In genomic region chr20:16573011-16573965, GRCh38 we compare ENCODE assay signal across 1 cellular context.
TF ChIP-seq lines count a peak whose summit lies in the region.

A gene with protein sequence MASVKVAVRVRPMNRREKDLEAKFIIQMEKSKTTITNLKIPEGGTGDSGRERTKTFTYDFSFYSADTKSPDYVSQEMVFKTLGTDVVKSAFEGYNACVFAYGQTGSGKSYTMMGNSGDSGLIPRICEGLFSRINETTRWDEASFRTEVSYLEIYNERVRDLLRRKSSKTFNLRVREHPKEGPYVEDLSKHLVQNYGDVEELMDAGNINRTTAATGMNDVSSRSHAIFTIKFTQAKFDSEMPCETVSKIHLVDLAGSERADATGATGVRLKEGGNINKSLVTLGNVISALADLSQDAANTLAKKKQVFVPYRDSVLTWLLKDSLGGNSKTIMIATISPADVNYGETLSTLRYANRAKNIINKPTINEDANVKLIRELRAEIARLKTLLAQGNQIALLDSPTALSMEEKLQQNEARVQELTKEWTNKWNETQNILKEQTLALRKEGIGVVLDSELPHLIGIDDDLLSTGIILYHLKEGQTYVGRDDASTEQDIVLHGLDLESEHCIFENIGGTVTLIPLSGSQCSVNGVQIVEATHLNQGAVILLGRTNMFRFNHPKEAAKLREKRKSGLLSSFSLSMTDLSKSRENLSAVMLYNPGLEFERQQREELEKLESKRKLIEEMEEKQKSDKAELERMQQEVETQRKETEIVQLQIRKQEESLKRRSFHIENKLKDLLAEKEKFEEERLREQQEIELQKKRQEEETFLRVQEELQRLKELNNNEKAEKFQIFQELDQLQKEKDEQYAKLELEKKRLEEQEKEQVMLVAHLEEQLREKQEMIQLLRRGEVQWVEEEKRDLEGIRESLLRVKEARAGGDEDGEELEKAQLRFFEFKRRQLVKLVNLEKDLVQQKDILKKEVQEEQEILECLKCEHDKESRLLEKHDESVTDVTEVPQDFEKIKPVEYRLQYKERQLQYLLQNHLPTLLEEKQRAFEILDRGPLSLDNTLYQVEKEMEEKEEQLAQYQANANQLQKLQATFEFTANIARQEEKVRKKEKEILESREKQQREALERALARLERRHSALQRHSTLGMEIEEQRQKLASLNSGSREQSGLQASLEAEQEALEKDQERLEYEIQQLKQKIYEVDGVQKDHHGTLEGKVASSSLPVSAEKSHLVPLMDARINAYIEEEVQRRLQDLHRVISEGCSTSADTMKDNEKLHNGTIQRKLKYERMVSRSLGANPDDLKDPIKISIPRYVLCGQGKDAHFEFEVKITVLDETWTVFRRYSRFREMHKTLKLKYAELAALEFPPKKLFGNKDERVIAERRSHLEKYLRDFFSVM (N-terminal part only) (minus strand): TSS chr20:16573448. CDS start chr20:16573275, 173 bp downstream.

TF ChIP-seq in WTC11, 78 proteins besides CTCF, POLR2A, EP300 and RAD21 (continued from another document and continues in another):
- TF ChIP-seq GTF2I (CRISPR knock-in tag; conservative IDR thresholded peaks at IDR 0.05) (peak; percentile 94), ZNF416 (CRISPR knock-in tag; IDR thresholded peaks at IDR 0.05) (no peak), KAT7 (CRISPR knock-in tag; IDR thresholded peaks at IDR 0.05; ENCODE audit: borderline replicate concordance) (no peak), CBFB (CRISPR knock-in tag; IDR thresholded peaks at IDR 0.05; ENCODE audit: low read depth) (0 out of 2 replicates have a peak, but pooled peaks have one; percentile 75), MXD4 (CRISPR knock-in tag; IDR thresholded peaks at IDR 0.05; ENCODE audit: borderline replicate concordance) (no peak), EMX1 (CRISPR knock-in tag; IDR thresholded peaks at IDR 0.05) (no peak), AFF4 (CRISPR knock-in tag; IDR thresholded peaks at IDR 0.05; ENCODE audit: borderline replicate concordance) (0 out of 2 replicates have a peak, but pooled peaks have one; percentile 48), RORB (CRISPR knock-in tag; IDR thresholded peaks at IDR 0.05) (no peak), ARID4B (CRISPR knock-in tag; IDR thresholded peaks at IDR 0.05; ENCODE audit: borderline replicate concordance) (0 out of 2 replicates have a peak, but pooled peaks have one; percentile 32), PRDM15 (CRISPR knock-in tag; IDR thresholded peaks at IDR 0.05) (peak; percentile 100), ATF2 (CRISPR knock-in tag; IDR thresholded peaks at IDR 0.05; ENCODE audit: borderline replicate concordance, low read depth) (no peak), JUN (CRISPR knock-in tag; IDR thresholded peaks at IDR 0.05) (no peak), ZNF121 (CRISPR knock-in tag; IDR thresholded peaks at IDR 0.05) (peak; percentile 96)
- TF ChIP-seq, protein P1, sequence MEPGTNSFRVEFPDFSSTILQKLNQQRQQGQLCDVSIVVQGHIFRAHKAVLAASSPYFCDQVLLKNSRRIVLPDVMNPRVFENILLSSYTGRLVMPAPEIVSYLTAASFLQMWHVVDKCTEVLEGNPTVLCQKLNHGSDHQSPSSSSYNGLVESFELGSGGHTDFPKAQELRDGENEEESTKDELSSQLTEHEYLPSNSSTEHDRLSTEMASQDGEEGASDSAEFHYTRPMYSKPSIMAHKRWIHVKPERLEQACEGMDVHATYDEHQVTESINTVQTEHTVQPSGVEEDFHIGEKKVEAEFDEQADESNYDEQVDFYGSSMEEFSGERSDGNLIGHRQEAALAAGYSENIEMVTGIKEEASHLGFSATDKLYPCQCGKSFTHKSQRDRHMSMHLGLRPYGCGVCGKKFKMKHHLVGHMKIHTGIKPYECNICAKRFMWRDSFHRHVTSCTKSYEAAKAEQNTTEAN (CRISPR knock-in tag; IDR thresholded peaks at IDR 0.05) = no peak
- TF ChIP-seq, protein P2, sequence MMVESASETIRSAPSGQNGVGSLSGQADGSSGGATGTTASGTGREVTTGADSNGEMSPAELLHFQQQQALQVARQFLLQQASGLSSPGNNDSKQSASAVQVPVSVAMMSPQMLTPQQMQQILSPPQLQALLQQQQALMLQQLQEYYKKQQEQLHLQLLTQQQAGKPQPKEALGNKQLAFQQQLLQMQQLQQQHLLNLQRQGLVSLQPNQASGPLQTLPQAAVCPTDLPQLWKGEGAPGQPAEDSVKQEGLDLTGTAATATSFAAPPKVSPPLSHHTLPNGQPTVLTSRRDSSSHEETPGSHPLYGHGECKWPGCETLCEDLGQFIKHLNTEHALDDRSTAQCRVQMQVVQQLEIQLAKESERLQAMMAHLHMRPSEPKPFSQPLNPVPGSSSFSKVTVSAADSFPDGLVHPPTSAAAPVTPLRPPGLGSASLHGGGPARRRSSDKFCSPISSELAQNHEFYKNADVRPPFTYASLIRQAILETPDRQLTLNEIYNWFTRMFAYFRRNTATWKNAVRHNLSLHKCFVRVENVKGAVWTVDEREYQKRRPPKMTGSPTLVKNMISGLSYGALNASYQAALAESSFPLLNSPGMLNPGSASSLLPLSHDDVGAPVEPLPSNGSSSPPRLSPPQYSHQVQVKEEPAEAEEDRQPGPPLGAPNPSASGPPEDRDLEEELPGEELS (CRISPR knock-in tag; IDR thresholded peaks at IDR 0.05) = peak; percentile 53; the same call in 1 of the 2 replicates
- TF ChIP-seq, protein P3, sequence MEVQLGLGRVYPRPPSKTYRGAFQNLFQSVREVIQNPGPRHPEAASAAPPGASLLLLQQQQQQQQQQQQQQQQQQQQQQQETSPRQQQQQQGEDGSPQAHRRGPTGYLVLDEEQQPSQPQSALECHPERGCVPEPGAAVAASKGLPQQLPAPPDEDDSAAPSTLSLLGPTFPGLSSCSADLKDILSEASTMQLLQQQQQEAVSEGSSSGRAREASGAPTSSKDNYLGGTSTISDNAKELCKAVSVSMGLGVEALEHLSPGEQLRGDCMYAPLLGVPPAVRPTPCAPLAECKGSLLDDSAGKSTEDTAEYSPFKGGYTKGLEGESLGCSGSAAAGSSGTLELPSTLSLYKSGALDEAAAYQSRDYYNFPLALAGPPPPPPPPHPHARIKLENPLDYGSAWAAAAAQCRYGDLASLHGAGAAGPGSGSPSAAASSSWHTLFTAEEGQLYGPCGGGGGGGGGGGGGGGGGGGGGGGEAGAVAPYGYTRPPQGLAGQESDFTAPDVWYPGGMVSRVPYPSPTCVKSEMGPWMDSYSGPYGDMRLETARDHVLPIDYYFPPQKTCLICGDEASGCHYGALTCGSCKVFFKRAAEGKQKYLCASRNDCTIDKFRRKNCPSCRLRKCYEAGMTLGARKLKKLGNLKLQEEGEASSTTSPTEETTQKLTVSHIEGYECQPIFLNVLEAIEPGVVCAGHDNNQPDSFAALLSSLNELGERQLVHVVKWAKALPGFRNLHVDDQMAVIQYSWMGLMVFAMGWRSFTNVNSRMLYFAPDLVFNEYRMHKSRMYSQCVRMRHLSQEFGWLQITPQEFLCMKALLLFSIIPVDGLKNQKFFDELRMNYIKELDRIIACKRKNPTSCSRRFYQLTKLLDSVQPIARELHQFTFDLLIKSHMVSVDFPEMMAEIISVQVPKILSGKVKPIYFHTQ (CRISPR knock-in tag; IDR thresholded peaks at IDR 0.05) = no peak
- TF ChIP-seq, protein P4, sequence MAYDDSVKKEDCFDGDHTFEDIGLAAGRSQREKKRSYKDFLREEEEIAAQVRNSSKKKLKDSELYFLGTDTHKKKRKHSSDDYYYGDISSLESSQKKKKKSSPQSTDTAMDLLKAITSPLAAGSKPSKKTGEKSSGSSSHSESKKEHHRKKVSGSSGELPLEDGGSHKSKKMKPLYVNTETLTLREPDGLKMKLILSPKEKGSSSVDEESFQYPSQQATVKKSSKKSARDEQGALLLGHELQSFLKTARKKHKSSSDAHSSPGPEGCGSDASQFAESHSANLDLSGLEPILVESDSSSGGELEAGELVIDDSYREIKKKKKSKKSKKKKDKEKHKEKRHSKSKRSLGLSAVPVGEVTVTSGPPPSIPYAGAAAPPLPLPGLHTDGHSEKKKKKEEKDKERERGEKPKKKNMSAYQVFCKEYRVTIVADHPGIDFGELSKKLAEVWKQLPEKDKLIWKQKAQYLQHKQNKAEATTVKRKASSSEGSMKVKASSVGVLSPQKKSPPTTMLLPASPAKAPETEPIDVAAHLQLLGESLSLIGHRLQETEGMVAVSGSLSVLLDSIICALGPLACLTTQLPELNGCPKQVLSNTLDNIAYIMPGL (CRISPR knock-in tag; IDR thresholded peaks at IDR 0.05) = peak; percentile 56; the same call in 1 of the 2 replicates
